Comparison of ENCODE assay signal across 22 cellular contexts in genomic region chr6:150575840-150576239, GRCh38.
"Had no signal": no experiment of that assay in that cellular context is flagged by ENCODE, and none has a peak within 500 bp of the region (broad histone marks: within the 10 kb centered on the region; RNA-seq: fewer than 3 reads in every experiment).

No MANE protein-coding gene starts in this region.

- H3K4me2 ChIP-seq: SK-N-SH had no signal

- ATAC-seq: Panc1, PC-3 had no signal

- DNase-seq: Karpas-422; KG1; MM.1S; NCI-H1092 treated with DMSO at 0.1 percent for 48 hours; NCI-H1436; NCI-H187; NCI-H2029; NCI-H2081 treated with DMSO at 0.1 percent for 48 hours; NCI-H2227 treated with DMSO at 0.1 percent for 48 hours; NCI-H446; NCI-H510A; NCI-H524 treated with DMSO at 0.1 percent for 48 hours; NCI-H69; NCI-H774; NK-92 treated with Interleukin-12 subunit alpha and Interleukin-12 subunit beta, amount 100 ng/mL, for 24 hours; PC-3; SHP77; SK-N-SH had no signal

- H3K27ac ChIP-seq: HL-60, RWPE1 had no signal

- FAIRE-seq: HTR-8/SVneo had no signal

- H3K9ac ChIP-seq: SK-N-SH had no signal

- H3K9me3 ChIP-seq: SK-N-SH had no signal
